1 cellular context compared by ENCODE assay signal in the genomic region with DNA sequence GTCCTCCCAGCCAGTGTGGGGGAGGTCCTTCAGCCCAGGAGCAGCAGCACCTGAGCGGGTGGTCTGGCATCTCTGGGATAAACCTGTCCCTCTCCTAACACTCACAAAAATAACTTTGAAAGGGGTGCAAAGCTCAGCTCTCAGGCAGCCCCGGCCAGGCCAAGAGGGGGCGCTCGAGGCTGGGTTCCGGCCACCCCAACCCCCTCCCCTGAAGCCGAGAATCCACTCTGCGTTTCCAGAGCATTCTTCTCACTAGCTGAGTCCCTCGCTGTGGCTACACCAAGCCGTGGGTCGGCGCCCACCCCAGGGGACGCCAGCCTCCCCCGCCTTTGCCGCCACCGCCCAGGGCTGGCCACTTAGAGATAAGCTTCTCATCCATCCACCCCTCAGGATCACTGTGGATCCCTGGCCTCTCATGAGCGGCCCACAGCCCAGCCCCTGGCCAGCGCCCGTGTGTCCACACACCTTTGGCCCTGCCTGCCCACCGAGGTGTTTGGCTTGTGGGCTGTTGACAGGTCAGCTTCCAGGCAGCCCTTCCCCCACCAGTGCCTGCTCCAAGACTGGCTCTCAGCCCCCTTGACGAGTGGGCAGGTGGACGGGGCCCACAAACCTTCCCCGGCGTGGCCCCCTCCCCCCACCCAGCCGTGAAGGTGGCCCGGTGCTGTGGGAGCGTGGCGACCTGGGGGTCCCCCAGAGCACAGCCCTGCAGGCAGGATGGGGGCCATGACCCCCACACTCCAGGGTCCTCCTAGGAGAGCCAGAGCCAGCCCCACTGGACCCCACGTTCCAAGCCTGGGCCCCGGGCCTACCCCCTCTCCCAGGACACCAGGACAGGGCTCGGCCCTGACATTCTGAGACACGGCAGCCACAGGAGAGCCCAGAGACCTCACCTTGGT.
TF ChIP-seq lines count a peak whose summit lies in the region.

No MANE protein-coding gene starts in this region.

TF ChIP-seq in K562, 482 proteins besides CTCF, POLR2A, EP300 and RAD21 (continues in another document):
- TF ChIP-seq, protein P1, sequence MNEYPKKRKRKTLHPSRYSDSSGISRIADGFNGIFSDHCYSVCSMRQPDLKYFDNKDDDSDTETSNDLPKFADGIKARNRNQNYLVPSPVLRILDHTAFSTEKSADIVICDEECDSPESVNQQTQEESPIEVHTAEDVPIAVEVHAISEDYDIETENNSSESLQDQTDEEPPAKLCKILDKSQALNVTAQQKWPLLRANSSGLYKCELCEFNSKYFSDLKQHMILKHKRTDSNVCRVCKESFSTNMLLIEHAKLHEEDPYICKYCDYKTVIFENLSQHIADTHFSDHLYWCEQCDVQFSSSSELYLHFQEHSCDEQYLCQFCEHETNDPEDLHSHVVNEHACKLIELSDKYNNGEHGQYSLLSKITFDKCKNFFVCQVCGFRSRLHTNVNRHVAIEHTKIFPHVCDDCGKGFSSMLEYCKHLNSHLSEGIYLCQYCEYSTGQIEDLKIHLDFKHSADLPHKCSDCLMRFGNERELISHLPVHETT (CRISPR knock-in tag; conservative IDR thresholded peaks at IDR 0.05 in 1 of 2, IDR thresholded peaks at IDR 0.05 in 1 of 2) = peak in 1 of 2 experiments; percentile 59; a peak in 2 of 4 replicates
- no peak; the same call in 1 of the 2 replicates for TF ChIP-seq SOX6 (IDR thresholded peaks at IDR 0.05)
- peak; percentile 73 for TF ChIP-seq CCNT2 (IDR thresholded peaks at IDR 0.05; ENCODE audit: borderline replicate concordance, extremely low read depth, insufficient read length, low read depth, low read length)
- TF ChIP-seq CXXC5 (CRISPR knock-in tag; IDR thresholded peaks at IDR 0.05) = peak; percentile 73
- TF ChIP-seq, protein P2, sequence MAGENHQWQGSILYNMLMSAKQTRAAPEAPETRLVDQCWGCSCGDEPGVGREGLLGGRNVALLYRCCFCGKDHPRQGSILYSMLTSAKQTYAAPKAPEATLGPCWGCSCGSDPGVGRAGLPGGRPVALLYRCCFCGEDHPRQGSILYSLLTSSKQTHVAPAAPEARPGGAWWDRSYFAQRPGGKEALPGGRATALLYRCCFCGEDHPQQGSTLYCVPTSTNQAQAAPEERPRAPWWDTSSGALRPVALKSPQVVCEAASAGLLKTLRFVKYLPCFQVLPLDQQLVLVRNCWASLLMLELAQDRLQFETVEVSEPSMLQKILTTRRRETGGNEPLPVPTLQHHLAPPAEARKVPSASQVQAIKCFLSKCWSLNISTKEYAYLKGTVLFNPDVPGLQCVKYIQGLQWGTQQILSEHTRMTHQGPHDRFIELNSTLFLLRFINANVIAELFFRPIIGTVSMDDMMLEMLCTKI (IDR thresholded peaks at IDR 0.05; ENCODE audit: partially characterized antibody) = no peak
- TF ChIP-seq ARNT (IDR thresholded peaks at IDR 0.05) = no peak
- TF ChIP-seq ZNF695 (CRISPR knock-in tag; IDR thresholded peaks at IDR 0.05) = no peak
- TF ChIP-seq SMC3 (conservative IDR thresholded peaks at IDR 0.05; ENCODE audit: insufficient read depth, low read depth, low read length) = peak; percentile 54
- TF ChIP-seq, protein P3, sequence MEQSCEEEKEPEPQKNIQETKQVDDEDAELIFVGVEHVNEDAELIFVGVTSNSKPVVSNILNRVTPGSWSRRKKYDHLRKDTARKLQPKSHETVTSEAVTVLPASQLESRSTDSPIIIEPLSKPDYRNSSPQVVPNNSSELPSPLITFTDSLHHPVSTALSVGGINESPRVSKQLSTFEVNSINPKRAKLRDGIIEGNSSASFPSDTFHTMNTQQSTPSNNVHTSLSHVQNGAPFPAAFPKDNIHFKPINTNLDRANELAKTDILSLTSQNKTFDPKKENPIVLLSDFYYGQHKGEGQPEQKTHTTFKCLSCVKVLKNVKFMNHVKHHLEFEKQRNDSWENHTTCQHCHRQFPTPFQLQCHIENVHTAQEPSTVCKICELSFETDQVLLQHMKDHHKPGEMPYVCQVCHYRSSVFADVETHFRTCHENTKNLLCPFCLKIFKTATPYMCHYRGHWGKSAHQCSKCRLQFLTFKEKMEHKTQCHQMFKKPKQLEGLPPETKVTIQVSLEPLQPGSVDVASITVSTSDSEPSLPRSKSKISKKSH (CRISPR knock-in tag; IDR thresholded peaks at IDR 0.05) = 0 out of 2 replicates have a peak, but pooled peaks have one; percentile 21
- TF ChIP-seq ZZZ3 (IDR thresholded peaks at IDR 0.05) = no peak
- TF ChIP-seq FIP1L1 (IDR thresholded peaks at IDR 0.05; ENCODE audit: low read depth, low read length, poor library complexity, severe bottlenecking) = peak; percentile 34
- no peak for TF ChIP-seq ZNF668 (CRISPR knock-in tag; IDR thresholded peaks at IDR 0.05)
- no peak for TF ChIP-seq ZNF584 (CRISPR knock-in tag; IDR thresholded peaks at IDR 0.05; ENCODE audit: low read depth)
- no peak for TF ChIP-seq CREB1 (IDR thresholded peaks at IDR 0.05)
- TF ChIP-seq CREB1 (CRISPR knock-in tag; IDR thresholded peaks at IDR 0.05) = no peak
- no peak for TF ChIP-seq KDM5B (IDR thresholded peaks at IDR 0.05; ENCODE audit: insufficient replicate concordance, low read depth, low read length)
- TF ChIP-seq, protein P4, sequence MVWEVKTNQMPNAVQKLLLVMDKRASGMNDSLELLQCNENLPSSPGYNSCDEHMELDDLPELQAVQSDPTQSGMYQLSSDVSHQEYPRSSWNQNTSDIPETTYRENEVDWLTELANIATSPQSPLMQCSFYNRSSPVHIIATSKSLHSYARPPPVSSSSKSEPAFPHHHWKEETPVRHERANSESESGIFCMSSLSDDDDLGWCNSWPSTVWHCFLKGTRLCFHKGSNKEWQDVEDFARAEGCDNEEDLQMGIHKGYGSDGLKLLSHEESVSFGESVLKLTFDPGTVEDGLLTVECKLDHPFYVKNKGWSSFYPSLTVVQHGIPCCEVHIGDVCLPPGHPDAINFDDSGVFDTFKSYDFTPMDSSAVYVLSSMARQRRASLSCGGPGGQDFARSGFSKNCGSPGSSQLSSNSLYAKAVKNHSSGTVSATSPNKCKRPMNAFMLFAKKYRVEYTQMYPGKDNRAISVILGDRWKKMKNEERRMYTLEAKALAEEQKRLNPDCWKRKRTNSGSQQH (CRISPR knock-in tag; IDR thresholded peaks at IDR 0.05) = no peak
- TF ChIP-seq, protein P5, sequence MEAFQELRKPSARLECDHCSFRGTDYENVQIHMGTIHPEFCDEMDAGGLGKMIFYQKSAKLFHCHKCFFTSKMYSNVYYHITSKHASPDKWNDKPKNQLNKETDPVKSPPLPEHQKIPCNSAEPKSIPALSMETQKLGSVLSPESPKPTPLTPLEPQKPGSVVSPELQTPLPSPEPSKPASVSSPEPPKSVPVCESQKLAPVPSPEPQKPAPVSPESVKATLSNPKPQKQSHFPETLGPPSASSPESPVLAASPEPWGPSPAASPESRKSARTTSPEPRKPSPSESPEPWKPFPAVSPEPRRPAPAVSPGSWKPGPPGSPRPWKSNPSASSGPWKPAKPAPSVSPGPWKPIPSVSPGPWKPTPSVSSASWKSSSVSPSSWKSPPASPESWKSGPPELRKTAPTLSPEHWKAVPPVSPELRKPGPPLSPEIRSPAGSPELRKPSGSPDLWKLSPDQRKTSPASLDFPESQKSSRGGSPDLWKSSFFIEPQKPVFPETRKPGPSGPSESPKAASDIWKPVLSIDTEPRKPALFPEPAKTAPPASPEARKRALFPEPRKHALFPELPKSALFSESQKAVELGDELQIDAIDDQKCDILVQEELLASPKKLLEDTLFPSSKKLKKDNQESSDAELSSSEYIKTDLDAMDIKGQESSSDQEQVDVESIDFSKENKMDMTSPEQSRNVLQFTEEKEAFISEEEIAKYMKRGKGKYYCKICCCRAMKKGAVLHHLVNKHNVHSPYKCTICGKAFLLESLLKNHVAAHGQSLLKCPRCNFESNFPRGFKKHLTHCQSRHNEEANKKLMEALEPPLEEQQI (IDR thresholded peaks at IDR 0.05) = no peak
- TF ChIP-seq TCFL5 (CRISPR knock-in tag; conservative IDR thresholded peaks at IDR 0.05) = no peak
- TF ChIP-seq, protein P6, sequence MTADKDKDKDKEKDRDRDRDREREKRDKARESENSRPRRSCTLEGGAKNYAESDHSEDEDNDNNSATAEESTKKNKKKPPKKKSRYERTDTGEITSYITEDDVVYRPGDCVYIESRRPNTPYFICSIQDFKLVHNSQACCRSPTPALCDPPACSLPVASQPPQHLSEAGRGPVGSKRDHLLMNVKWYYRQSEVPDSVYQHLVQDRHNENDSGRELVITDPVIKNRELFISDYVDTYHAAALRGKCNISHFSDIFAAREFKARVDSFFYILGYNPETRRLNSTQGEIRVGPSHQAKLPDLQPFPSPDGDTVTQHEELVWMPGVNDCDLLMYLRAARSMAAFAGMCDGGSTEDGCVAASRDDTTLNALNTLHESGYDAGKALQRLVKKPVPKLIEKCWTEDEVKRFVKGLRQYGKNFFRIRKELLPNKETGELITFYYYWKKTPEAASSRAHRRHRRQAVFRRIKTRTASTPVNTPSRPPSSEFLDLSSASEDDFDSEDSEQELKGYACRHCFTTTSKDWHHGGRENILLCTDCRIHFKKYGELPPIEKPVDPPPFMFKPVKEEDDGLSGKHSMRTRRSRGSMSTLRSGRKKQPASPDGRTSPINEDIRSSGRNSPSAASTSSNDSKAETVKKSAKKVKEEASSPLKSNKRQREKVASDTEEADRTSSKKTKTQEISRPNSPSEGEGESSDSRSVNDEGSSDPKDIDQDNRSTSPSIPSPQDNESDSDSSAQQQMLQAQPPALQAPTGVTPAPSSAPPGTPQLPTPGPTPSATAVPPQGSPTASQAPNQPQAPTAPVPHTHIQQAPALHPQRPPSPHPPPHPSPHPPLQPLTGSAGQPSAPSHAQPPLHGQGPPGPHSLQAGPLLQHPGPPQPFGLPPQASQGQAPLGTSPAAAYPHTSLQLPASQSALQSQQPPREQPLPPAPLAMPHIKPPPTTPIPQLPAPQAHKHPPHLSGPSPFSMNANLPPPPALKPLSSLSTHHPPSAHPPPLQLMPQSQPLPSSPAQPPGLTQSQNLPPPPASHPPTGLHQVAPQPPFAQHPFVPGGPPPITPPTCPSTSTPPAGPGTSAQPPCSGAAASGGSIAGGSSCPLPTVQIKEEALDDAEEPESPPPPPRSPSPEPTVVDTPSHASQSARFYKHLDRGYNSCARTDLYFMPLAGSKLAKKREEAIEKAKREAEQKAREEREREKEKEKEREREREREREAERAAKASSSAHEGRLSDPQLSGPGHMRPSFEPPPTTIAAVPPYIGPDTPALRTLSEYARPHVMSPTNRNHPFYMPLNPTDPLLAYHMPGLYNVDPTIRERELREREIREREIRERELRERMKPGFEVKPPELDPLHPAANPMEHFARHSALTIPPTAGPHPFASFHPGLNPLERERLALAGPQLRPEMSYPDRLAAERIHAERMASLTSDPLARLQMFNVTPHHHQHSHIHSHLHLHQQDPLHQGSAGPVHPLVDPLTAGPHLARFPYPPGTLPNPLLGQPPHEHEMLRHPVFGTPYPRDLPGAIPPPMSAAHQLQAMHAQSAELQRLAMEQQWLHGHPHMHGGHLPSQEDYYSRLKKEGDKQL (CRISPR knock-in tag; IDR thresholded peaks at IDR 0.05; ENCODE audit: borderline replicate concordance) = no peak
- TF ChIP-seq ZNF408 (CRISPR knock-in tag; IDR thresholded peaks at IDR 0.05; ENCODE audit: low read depth) = no peak
- TF ChIP-seq ZNF583 (CRISPR knock-in tag; IDR thresholded peaks at IDR 0.05) = no peak
- TF ChIP-seq, protein P7, sequence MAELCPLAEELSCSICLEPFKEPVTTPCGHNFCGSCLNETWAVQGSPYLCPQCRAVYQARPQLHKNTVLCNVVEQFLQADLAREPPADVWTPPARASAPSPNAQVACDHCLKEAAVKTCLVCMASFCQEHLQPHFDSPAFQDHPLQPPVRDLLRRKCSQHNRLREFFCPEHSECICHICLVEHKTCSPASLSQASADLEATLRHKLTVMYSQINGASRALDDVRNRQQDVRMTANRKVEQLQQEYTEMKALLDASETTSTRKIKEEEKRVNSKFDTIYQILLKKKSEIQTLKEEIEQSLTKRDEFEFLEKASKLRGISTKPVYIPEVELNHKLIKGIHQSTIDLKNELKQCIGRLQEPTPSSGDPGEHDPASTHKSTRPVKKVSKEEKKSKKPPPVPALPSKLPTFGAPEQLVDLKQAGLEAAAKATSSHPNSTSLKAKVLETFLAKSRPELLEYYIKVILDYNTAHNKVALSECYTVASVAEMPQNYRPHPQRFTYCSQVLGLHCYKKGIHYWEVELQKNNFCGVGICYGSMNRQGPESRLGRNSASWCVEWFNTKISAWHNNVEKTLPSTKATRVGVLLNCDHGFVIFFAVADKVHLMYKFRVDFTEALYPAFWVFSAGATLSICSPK (IDR thresholded peaks at IDR 0.05; ENCODE audit: borderline replicate concordance) = no peak
- TF ChIP-seq KDM2B (CRISPR knock-in tag; IDR thresholded peaks at IDR 0.05) = no peak
- no peak for TF ChIP-seq ZNF644 (tag; IDR thresholded peaks at IDR 0.05; ENCODE audit: low read depth)
- TF ChIP-seq, protein P8, sequence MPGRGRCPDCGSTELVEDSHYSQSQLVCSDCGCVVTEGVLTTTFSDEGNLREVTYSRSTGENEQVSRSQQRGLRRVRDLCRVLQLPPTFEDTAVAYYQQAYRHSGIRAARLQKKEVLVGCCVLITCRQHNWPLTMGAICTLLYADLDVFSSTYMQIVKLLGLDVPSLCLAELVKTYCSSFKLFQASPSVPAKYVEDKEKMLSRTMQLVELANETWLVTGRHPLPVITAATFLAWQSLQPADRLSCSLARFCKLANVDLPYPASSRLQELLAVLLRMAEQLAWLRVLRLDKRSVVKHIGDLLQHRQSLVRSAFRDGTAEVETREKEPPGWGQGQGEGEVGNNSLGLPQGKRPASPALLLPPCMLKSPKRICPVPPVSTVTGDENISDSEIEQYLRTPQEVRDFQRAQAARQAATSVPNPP (IDR thresholded peaks at IDR 0.05; ENCODE audit: borderline replicate concordance, insufficient read depth, insufficient read length) = no peak
- TF ChIP-seq GABPB1 (CRISPR knock-in tag; IDR thresholded peaks at IDR 0.05) = peak; percentile 64
- TF ChIP-seq MXI1 (IDR thresholded peaks at IDR 0.05; ENCODE audit: low read depth, low read length) = no peak
- TF ChIP-seq ZNF717 (CRISPR knock-in tag; IDR thresholded peaks at IDR 0.05) = 0 out of 2 replicates have a peak, but pooled peaks have one; percentile 23
- TF ChIP-seq, protein P9, sequence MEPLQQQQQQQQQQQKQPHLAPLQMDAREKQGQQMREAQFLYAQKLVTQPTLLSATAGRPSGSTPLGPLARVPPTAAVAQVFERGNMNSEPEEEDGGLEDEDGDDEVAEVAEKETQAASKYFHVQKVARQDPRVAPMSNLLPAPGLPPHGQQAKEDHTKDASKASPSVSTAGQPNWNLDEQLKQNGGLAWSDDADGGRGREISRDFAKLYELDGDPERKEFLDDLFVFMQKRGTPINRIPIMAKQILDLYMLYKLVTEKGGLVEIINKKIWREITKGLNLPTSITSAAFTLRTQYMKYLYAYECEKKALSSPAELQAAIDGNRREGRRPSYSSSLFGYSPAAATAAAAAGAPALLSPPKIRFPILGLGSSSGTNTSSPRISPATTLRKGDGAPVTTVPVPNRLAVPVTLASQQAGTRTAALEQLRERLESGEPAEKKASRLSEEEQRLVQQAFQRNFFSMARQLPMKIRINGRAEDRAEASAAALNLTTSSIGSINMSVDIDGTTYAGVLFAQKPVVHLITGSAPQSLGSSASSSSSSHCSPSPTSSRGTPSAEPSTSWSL (CRISPR knock-in tag; IDR thresholded peaks at IDR 0.05; ENCODE audit: borderline replicate concordance) = no peak
- peak in 1 of 3 experiments; percentile 56 for TF ChIP-seq YY1 (IDR thresholded peaks at IDR 0.05; ENCODE audit: borderline replicate concordance in 1 of 3, control insufficient read depth in 1 of 3, extremely low read depth in 1 of 3, insufficient read depth in 3 of 3, insufficient read length in 1 of 3, insufficient replicate concordance in 2 of 3, low read depth in 1 of 3, low read length in 2 of 3)
- no peak for TF ChIP-seq SREBF2 (CRISPR knock-in tag; IDR thresholded peaks at IDR 0.05)
- no peak for TF ChIP-seq ZNF57 (CRISPR knock-in tag; IDR thresholded peaks at IDR 0.05)
